ENCODE assay signal across 8 cellular contexts in the genomic region with DNA sequence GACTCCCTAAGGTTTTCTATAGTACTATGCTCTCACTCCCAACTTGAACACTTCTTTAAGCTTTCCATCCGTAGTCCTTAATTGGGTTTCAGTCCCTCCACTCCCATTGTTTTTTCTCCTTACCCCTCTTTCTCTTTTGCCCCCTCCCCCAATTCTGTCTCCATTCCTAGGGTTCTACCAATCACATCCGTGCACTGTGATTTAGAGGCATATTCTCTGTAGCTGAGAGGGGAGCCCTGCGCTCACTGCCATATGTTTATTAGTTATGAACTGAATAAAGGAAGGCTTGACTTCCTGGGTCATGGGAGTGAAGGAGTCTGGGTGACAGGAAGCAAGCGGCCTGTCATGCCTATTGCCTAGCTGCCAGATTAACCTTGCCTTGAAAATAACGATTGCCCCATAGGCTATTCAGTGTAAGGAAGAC. TPM values are rescaled to one million over a fixed set of nuclear protein-coding genes. Genes with fewer than 3 reads are reported as not detected.
DNase-seq lines count a peak whose midpoint lies in the region; ATAC-seq, FAIRE-seq and TF ChIP-seq lines count a peak whose summit lies in the region.

No MANE protein-coding gene starts in this region.

- peak overlapping the region; percentile 91 for H3K27ac Mint-ChIP-seq in astrocyte (ENCODE audit: unreplicated experiment)

- peak overlapping the region; percentile 75 for H3K9ac ChIP-seq in HUES48 (ENCODE audit: low read depth, low read length)
- H3K9ac ChIP-seq in astrocyte (ENCODE audit: low read length) = peak overlapping the region; percentile 98

- H3K4me2 ChIP-seq in astrocyte (ENCODE audit: low read length) = peak overlapping the region; percentile 94

- no peaks in the 10 kb centered on the region for H4K20me1 ChIP-seq in astrocyte (ENCODE audit: insufficient read depth, low read length)

- H3K36me3 ChIP-seq in HUES48 (ENCODE audit: control insufficient read depth, insufficient read depth, low read length) (peaks cover 28% of the 10 kb centered on the region), astrocyte (ENCODE audit: insufficient read depth, low read length) (no peaks in the 10 kb centered on the region), iPS DF 6.9 (ENCODE audit: control insufficient read depth, insufficient read depth, low read length) (no peaks in the 10 kb centered on the region)

- no peaks in the 10 kb centered on the region for H3K9me3 ChIP-seq in HUES48 (ENCODE audit: control insufficient read depth, insufficient read depth, low read length)
- no peaks in the 10 kb centered on the region for H3K9me3 ChIP-seq in astrocyte (ENCODE audit: insufficient read depth, low read depth, low read length)
- no peaks in the 10 kb centered on the region for H3K9me3 ChIP-seq in iPS DF 6.9 (ENCODE audit: control insufficient read depth, insufficient read depth, low read length)

- peak overlapping the region; percentile 92 for H3K4me3 Mint-ChIP-seq in astrocyte (ENCODE audit: unreplicated experiment)

- TF ChIP-seq CTCF in astrocyte (IDR thresholded peaks at IDR 0.05; ENCODE audit: insufficient read depth, low read depth, low read length) = no peak

- H3K4me3 ChIP-seq in HUES48 (ENCODE audit: low read depth, low read length) (peak overlapping the region; percentile 92), astrocyte (ENCODE audit: insufficient read depth, low read depth, low read length) (peak overlapping the region; percentile 75), iPS DF 6.9 (ENCODE audit: low read length) (peak overlapping the region; percentile 76; the same call in 1 of the 2 replicates), skeletal muscle cell (ENCODE audit: low read depth, low read length) (peak overlapping the region; percentile 66)

- H3K9me3 Mint-ChIP-seq in astrocyte (ENCODE audit: unreplicated experiment) = no peaks in the 10 kb centered on the region

- no CpG with 5 or more reads among the region's 5 CpGs for WGBS in iPS DF 6.9 (ENCODE audit: insufficient coverage, insufficient read length)

- no peak for FAIRE-seq in RCC 7860 (lab: Jason Lieb, UNC)
- FAIRE-seq in astrocyte (lab: Jason Lieb, UNC) = no peak

- H3K27me3 Mint-ChIP-seq in astrocyte (ENCODE audit: low read depth, unreplicated experiment) = no peaks in the 10 kb centered on the region

- peaks cover 35% of the 10 kb centered on the region for H3K79me2 ChIP-seq in astrocyte (ENCODE audit: insufficient read depth, low read length)

- H3K4me1 Mint-ChIP-seq in astrocyte (ENCODE audit: low read depth, unreplicated experiment) = no peaks in the 10 kb centered on the region

- peak; percentile 50 for ATAC-seq in GM19438 (IDR thresholded peaks at IDR 0.05; ENCODE audit: low read depth, unreplicated experiment)

- H3K27me3 ChIP-seq in HUES48 (ENCODE audit: control insufficient read depth, insufficient read depth, low read length) (no peaks in the 10 kb centered on the region), astrocyte (ENCODE audit: insufficient read depth, low read length) (no peaks in the 10 kb centered on the region), iPS DF 6.9 (ENCODE audit: control insufficient read depth, insufficient read depth, low read length) (no peaks in the 10 kb centered on the region)

- H3K27ac ChIP-seq in HUES48 (ENCODE audit: low read depth, low read length) (peak overlapping the region; percentile 88), astrocyte (ENCODE audit: low read depth, low read length) (peak overlapping the region; percentile 89), iPS DF 6.9 (ENCODE audit: low read length) (no peak overlapping the region)

- no peaks in the 10 kb centered on the region for H3K36me3 Mint-ChIP-seq in astrocyte (ENCODE audit: low read depth, unreplicated experiment)

- H3K4me1 ChIP-seq in HUES48 (ENCODE audit: control insufficient read depth, insufficient read depth, low read length) (no peaks in the 10 kb centered on the region), astrocyte (ENCODE audit: insufficient read depth, low read length) (no peaks in the 10 kb centered on the region), iPS DF 6.9 (ENCODE audit: control insufficient read depth, insufficient read depth, low read length) (no peaks in the 10 kb centered on the region)

- DNase-seq in COLO668 (lab: John Stamatoyannopoulos, UW; ENCODE audit: unreplicated experiment) (peak; percentile 25), RCC 7860 (ENCODE audit: low spot score) (peak; percentile 23), astrocyte (ENCODE audit: low read depth) (peak; percentile 33), iPS DF 6.9 (ENCODE audit: low read depth, low spot score) (no peak), skeletal muscle cell (ENCODE audit: low read depth) (no peak), cerebellar nuclear complex (lab: John Stamatoyannopoulos, UW) (no peak)

- H2AFZ ChIP-seq in astrocyte (ENCODE audit: low read depth, low read length) = no peak overlapping the region

RNA-seq across cellular contexts. Expression of a gene that starts 0.5 kb away (rescaled TPM):
- 36.0 and 36.7 TPM in 2 replicates for total RNA-seq in astrocyte

RNA-seq across cellular contexts. Expression of a gene that starts 25.5 kb away (rescaled TPM):
- total RNA-seq in astrocyte = 12.7 and 12.8 TPM in 2 replicates

RNA-seq across cellular contexts. Expression of a gene that starts 43.6 kb away (rescaled TPM):
- total RNA-seq in astrocyte = 101 and 102 TPM in 2 replicates

Comparison
In these comparisons a context has a peak if more than half of its experiments do, and no peak if none do; other contexts are left out.
1. DNase-seq: peak in COLO668 (single experiment), RCC 7860 (single experiment) and astrocyte (single experiment); none in iPS DF 6.9 (single experiment), skeletal muscle cell (single experiment) and cerebellar nuclear complex (0 of 2).
2. Peak in every context shown above with its lines, with median percentiles within 50 percentile points of each other: H3K4me3 ChIP-seq.